18 cellular contexts compared by ENCODE assay signal in genomic region chr19:39867133-39867532, GRCh38. TPM values are rescaled to one million over a fixed set of nuclear protein-coding genes. Genes with fewer than 3 reads are reported as not detected.
DNase-seq lines count a peak whose midpoint lies in the region; FAIRE-seq lines count a peak whose summit lies in the region.
"Had no signal": no experiment of that assay in that cellular context is flagged by ENCODE, and none has a peak within 500 bp of the region (broad histone marks: within the 10 kb centered on the region; RNA-seq: fewer than 3 reads in every experiment).

No MANE protein-coding gene starts in this region.

- H4K20me1 ChIP-seq in BLaER1 = no peaks in the 10 kb centered on the region

- no peak overlapping the region for H3K9ac ChIP-seq in BLaER1

- DNase-seq in SIG-M5 treated with dmso at 0.1 percent for 504 hours (lab: John Stamatoyannopoulos, UW; ENCODE audit: unreplicated experiment) (peak; percentile 59), SIG-M5 (lab: John Stamatoyannopoulos, UW) (no peak), SKM-1 (lab: John Stamatoyannopoulos, UW; ENCODE audit: unreplicated experiment) (peak; percentile 22), myocyte (ENCODE audit: low read depth) (peak; percentile 20), small intestine (no peak), amniotic stem cell (lab: John Stamatoyannopoulos, UW) (no peak), germinal center (ENCODE audit: low spot score) (no peak)
- DNase-seq: 8988T; BE2C; Caco-2; CD8-positive, alpha-beta memory T cell; DND-41; GDM1; GOT3; H9 had no signal

- 86 to 94% (median 93%) methylated on average over 2 of the region's 2 CpGs for WGBS in small intestine, 3 donors

- H3K4me2 ChIP-seq in BLaER1 = no peak overlapping the region

- H3K9me3 ChIP-seq in BLaER1 (no peaks in the 10 kb centered on the region), small intestine (ENCODE audit: control insufficient read depth, low read depth) (no peaks in the 10 kb centered on the region)
- H3K9me3 ChIP-seq: BE2C, Caco-2 had no signal

- H3K27ac ChIP-seq in BLaER1 (0 out of 2 replicates have a peak overlapping the region, but pooled peaks have one; percentile 4), small intestine (ENCODE audit: low read depth in 1 of 2, low read length in 1 of 2) (no peak overlapping the region)

- H3K4me1 ChIP-seq in BLaER1 (no peaks in the 10 kb centered on the region), small intestine (ENCODE audit: control insufficient read depth in 2 of 2, insufficient read depth in 1 of 2, low read depth in 1 of 2, low read length in 1 of 2) (no peaks in the 10 kb centered on the region)
- H3K4me1 ChIP-seq: BE2C, Caco-2 had no signal

- H3K36me3 ChIP-seq in BLaER1 (no peaks in the 10 kb centered on the region), small intestine (ENCODE audit: control insufficient read depth in 2 of 2, insufficient read depth in 2 of 2, low read length in 2 of 2) (no peaks in the 10 kb centered on the region)
- H3K36me3 ChIP-seq: BE2C had no signal

- H3K27me3 ChIP-seq in BLaER1 (no peaks in the 10 kb centered on the region), small intestine (ENCODE audit: control insufficient read depth in 2 of 2, insufficient read depth in 2 of 2, low read length in 2 of 2) (no peaks in the 10 kb centered on the region)
- H3K27me3 ChIP-seq: BE2C had no signal

- no peak overlapping the region for H3K4me3 ChIP-seq in BLaER1
- H3K4me3 ChIP-seq in small intestine (ENCODE audit: low read depth in 1 of 2, low read length in 2 of 2) = no peak overlapping the region

- FAIRE-seq in small intestine (lab: Jason Lieb, UNC) = no peak
- FAIRE-seq: GM12892, GM19239 had no signal

RNA-seq across cellular contexts. Expression of gene FBL, which starts 21.0 kb away (rescaled TPM):
- 21.7 and 26.1 TPM in 2 replicates for total RNA-seq in myocyte
- polyA plus RNA-seq in myocyte (2012) = 77.8 TPM
- 100 to 1,000 TPM; 109 to 447 (median 177) TPM for polyA plus RNA-seq in small intestine

RNA-seq across cellular contexts. Expression of gene DYRK1B, which starts 33.2 kb away (rescaled TPM):
- total RNA-seq in myocyte = 0.16 and 0.45 TPM in 2 replicates
- polyA plus RNA-seq in myocyte (2012) = 0.71 TPM
- polyA plus RNA-seq in small intestine = 10 to 100 TPM in 2 of 3 donors, 1 to 10 TPM in 1; 8.6 to 12.1 (median 10.8) TPM

Comparison
In these comparisons a context has a peak if more than half of its experiments do, and no peak if none do; other contexts are left out.
1. DNase-seq: peak in SIG-M5 treated with dmso at 0.1 percent for 504 hours (single experiment), SKM-1 (single experiment) and myocyte (single experiment); none in SIG-M5 (single experiment), small intestine (single experiment), amniotic stem cell (single experiment) and germinal center (single experiment).